ENCODE assay signal across 15 cellular contexts in the genomic region with DNA sequence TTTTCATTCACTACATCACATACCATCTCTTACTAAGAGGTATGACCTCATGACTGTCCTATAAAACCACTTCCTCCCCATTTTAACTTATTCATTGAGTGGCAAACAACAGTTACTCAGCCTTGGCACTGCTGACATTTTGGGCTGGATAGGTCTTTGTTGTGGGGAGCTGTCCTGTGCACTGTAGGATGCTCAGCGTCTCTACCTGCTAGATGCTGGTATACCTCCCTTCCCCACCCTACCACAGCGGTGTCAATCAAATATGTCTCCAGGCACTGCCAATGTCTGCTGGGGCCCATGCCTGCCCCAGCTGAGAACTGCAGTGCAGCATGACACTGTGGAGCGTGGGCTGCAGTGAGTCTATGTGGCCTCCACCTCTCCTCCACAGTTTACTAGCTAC.
A peak's percentile ranks its signal among the peaks of the same experiment; 100 is the strongest.
DNase-seq lines count a peak whose midpoint lies in the region; ATAC-seq and TF ChIP-seq lines count a peak whose summit lies in the region.
"Had no signal": no experiment of that assay in that cellular context is flagged by ENCODE, and none has a peak within 500 bp of the region (broad histone marks: within the 10 kb centered on the region; RNA-seq: fewer than 3 reads in every experiment).

No MANE protein-coding gene starts in this region.

- no peaks in the 10 kb centered on the region for H3K36me3 Mint-ChIP-seq in activated CD4-positive, alpha-beta T cell treated with anti-CD3 and anti-CD28 coated beads, Interleukin-2, amount 10 ng/mL, durations not matched to agents 7 days and 5 days (ENCODE audit: low read depth)
- H3K36me3 Mint-ChIP-seq: activated naive CD8-positive, alpha-beta T cell; naive B cell had no signal

- no peaks in the 10 kb centered on the region for H3K9me3 ChIP-seq in neutrophil
- H3K9me3 ChIP-seq: right atrium auricular region had no signal

- ATAC-seq in HG03159 (IDR thresholded peaks at IDR 0.05; ENCODE audit: unreplicated experiment) = no peak
- ATAC-seq: foreskin keratinocyte had no signal

- no peaks in the 10 kb centered on the region for H3K36me3 ChIP-seq in neutrophil
- H3K36me3 ChIP-seq: right atrium auricular region had no signal

- H3K27me3 ChIP-seq in HL-60 (ENCODE audit: insufficient read depth, poor library complexity, severe bottlenecking) (no peaks in the 10 kb centered on the region), neutrophil (no peaks in the 10 kb centered on the region)
- H3K27me3 ChIP-seq: right atrium auricular region had no signal

- CTCF ChIA-PET in activated CD4-positive, alpha-beta T cell treated with anti-CD3 and anti-CD28 coated beads, Interleukin-2, amount 10 ng/mL, durations not matched to agents 7 days and 5 days (lab: Charles Lee) = interaction anchor here (1.1 to 2.4 kb wide), 7 partner anchors 10 to 158 kb away, joined by 3 to 7 read pairs (median 3); no protein-coding TSS in a partner anchor
- CTCF ChIA-PET in HEK293T (lab: Yijun Ruan, JAX) = no interaction called here

- H3K4me3 Mint-ChIP-seq in activated CD4-positive, alpha-beta T cell treated with anti-CD3 and anti-CD28 coated beads, Interleukin-2, amount 10 ng/mL, durations not matched to agents 7 days and 5 days = no peak overlapping the region
- H3K4me3 Mint-ChIP-seq: activated naive CD8-positive, alpha-beta T cell; naive B cell had no signal

- TF ChIP-seq CTCF in HL-60 (IDR thresholded peaks at IDR 0.05; ENCODE audit: insufficient read depth, low read length) (no peak), neutrophil (IDR thresholded peaks at IDR 0.05) (no peak)

- peaks cover 11% of the 10 kb centered on the region for H3K27me3 Mint-ChIP-seq in activated CD4-positive, alpha-beta T cell treated with anti-CD3 and anti-CD28 coated beads, Interleukin-2, amount 10 ng/mL, durations not matched to agents 7 days and 5 days
- H3K27me3 Mint-ChIP-seq: activated naive CD8-positive, alpha-beta T cell had no signal

- POLR2A ChIA-PET in activated CD4-positive, alpha-beta T cell treated with anti-CD3 and anti-CD28 coated beads, Interleukin-2, amount 10 ng/mL, durations not matched to agents 7 days and 5 days (lab: Charles Lee) = no interaction called here
- POLR2A ChIA-PET in HEK293T (lab: Yijun Ruan, JAX) = no interaction called here

- peak; percentile 57 for DNase-seq in activated CD4-positive, alpha-beta T cell treated with anti-CD3 and anti-CD28 coated beads, Interleukin-2, amount 10 ng/mL, durations not matched to agents 7 days and 5 days
- DNase-seq in activated CD4-positive, alpha-beta T cell treated with anti-CD3 and anti-CD28 coated beads for 1 hour = no peak
- DNase-seq in HL-60 (ENCODE audit: low read depth in 1 of 2, low spot score in 1 of 2) = no peak
- DNase-seq in activated CD8-positive, alpha-beta memory T cell treated with anti-CD3 and anti-CD28 coated beads, Interleukin-2, amount 50 U/mL, for 4 hours = peak; percentile 45
- no peak for DNase-seq in HEK293T (ENCODE audit: extremely low spot score)
- DNase-seq in SW480 (ENCODE audit: low spot score) = no peak
- DNase-seq: ACHN, foreskin keratinocyte, naive B cell, NCI-H2029 treated with DMSO at 0.1 percent for 48 hours, NCI-H526 treated with DMSO at 0.1 percent for 48 hours had no signal

- H3K9me3 Mint-ChIP-seq in activated CD4-positive, alpha-beta T cell treated with anti-CD3 and anti-CD28 coated beads, Interleukin-2, amount 10 ng/mL, durations not matched to agents 7 days and 5 days = no peaks in the 10 kb centered on the region

- H3K27ac ChIP-seq in HL-60 (replicated peaks) (peak overlapping the region; percentile 98), neutrophil (peak overlapping the region; percentile 87)
- H3K27ac ChIP-seq: foreskin keratinocyte had no signal

- H3K4me3 ChIP-seq in HL-60 (replicated peaks; ENCODE audit: insufficient read depth, low read length) = no peak overlapping the region
- H3K4me3 ChIP-seq in neutrophil (ENCODE audit: low read depth in 1 of 2, low read length in 1 of 2) = no peak overlapping the region
- H3K4me3 ChIP-seq: right atrium auricular region had no signal

- H3K4me1 ChIP-seq in neutrophil (ENCODE audit: control insufficient read depth in 1 of 2, insufficient read depth in 1 of 2, low read depth in 1 of 2, low read length in 1 of 2) = peaks cover 70 to 71% of the 10 kb centered on the region in 2 experiments

- no peak overlapping the region for H3K27ac Mint-ChIP-seq in activated CD4-positive, alpha-beta T cell treated with anti-CD3 and anti-CD28 coated beads, Interleukin-2, amount 10 ng/mL, durations not matched to agents 7 days and 5 days
- H3K27ac Mint-ChIP-seq: naive B cell had no signal

- peaks cover 18% of the 10 kb centered on the region for H3K4me1 Mint-ChIP-seq in activated CD4-positive, alpha-beta T cell treated with anti-CD3 and anti-CD28 coated beads, Interleukin-2, amount 10 ng/mL, durations not matched to agents 7 days and 5 days
- H3K4me1 Mint-ChIP-seq: naive B cell had no signal

TF ChIP-seq in HEK293T, 16 proteins besides CTCF, POLR2A, EP300 and RAD21:
- TF ChIP-seq ZNF384 (IDR thresholded peaks at IDR 0.05) (no peak), FOXA1 (IDR thresholded peaks at IDR 0.05) (no peak), ELF4 (IDR thresholded peaks at IDR 0.05) (no peak), FOXK2 (IDR thresholded peaks at IDR 0.05) (no peak)

Comparison
In these comparisons a context has a peak if more than half of its experiments do, and no peak if none do; other contexts are left out.
1. DNase-seq: peak in activated CD4-positive, alpha-beta T cell treated with anti-CD3 and anti-CD28 coated beads, Interleukin-2, amount 10 ng/mL, durations not matched to agents 7 days and 5 days (single experiment) and activated CD8-positive, alpha-beta memory T cell treated with anti-CD3 and anti-CD28 coated beads, Interleukin-2, amount 50 U/mL, for 4 hours (single experiment); none in activated CD4-positive, alpha-beta T cell treated with anti-CD3 and anti-CD28 coated beads for 1 hour (single experiment), HL-60 (0 of 2), HEK293T (single experiment) and SW480 (single experiment).